In the genomic region with DNA sequence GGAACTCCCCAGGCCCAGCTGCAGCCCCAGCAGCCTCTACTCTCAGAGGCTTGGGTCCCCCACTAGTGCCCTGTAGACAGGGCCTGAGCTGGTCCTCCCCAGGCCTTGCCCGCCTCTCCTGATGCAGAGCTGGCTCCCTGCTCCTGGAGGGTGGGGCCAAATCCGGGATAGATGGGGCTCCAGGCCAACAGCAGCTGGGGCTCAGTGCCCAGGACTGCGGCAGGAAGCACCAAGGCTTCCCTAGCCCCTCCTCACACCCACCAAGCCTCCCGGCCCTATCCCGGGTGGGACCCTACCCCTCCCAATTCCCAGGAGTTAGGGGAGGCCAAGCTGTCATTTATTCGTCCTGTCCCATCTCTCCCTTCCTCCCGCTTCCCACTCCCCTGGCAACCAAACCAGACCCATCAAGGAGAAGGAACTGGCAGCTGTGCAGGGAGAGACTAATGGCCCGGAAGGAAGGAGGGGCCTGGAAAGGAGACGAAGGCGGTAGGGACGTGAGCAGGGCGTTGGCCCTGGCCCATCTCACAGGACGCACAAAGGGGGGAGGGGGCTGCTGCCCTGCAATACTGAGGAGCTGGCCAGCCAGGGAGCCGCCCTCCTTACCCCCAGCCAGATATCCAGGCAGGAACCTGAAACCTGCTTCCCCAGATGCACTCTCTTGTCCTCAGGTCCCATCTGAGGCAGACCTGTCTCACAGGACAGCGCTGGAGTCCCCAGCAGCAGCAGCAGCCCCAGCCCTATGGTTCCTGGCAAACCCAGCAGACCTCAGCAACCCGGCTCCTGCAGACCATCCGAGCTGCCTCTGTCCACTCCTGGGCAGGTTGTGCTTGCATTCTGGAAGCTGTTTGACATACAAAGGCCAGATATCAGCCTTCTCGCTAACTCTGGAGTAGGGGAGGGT, we compare ENCODE assay signal across 12 cellular contexts. TPM values are rescaled to one million over a fixed set of nuclear protein-coding genes. Genes with fewer than 3 reads are reported as not detected.
A peak's percentile ranks its signal among the peaks of the same experiment; 100 is the strongest.
DNase-seq lines count a peak whose midpoint lies in the region; FAIRE-seq and TF ChIP-seq lines count a peak whose summit lies in the region.
"Had no signal": no experiment of that assay in that cellular context is flagged by ENCODE, and none has a peak within 500 bp of the region (broad histone marks: within the 10 kb centered on the region; RNA-seq: fewer than 3 reads in every experiment).

No MANE protein-coding gene starts in this region.

- no peaks in the 10 kb centered on the region for H3K36me3 ChIP-seq in breast epithelium
- H3K36me3 ChIP-seq in vagina: no peaks in the 10 kb centered on the region
- H3K36me3 ChIP-seq in Karpas-422 (ENCODE audit: insufficient read depth, low read length): no peaks in the 10 kb centered on the region
- H3K36me3 ChIP-seq: prostate gland had no signal

- H3K4me1 Mint-ChIP-seq in MCF 10A (ENCODE audit: insufficient read depth, unreplicated experiment): peaks cover 6% of the 10 kb centered on the region

- no peaks in the 10 kb centered on the region for H3K79me2 ChIP-seq in Karpas-422 (ENCODE audit: low read length)

- CTCF ChIA-PET in MCF 10A (lab: Yijun Ruan, JAX): interaction anchor here (0.6 to 16.4 kb wide), 5 partner anchors 44 to 231 kb away, joined by 3 to 251 read pairs (median 8); partner anchors contain the start of gene DNAJC22

- no peaks in the 10 kb centered on the region for H3K9me2 ChIP-seq in Karpas-422 (replicated peaks; ENCODE audit: insufficient read depth, low read length)

- peak overlapping the region; percentile 25 to 69 for H3K27ac ChIP-seq in breast epithelium
- peak overlapping the region; percentile 78 for H3K27ac ChIP-seq in VCaP
- H3K27ac ChIP-seq in vagina: peak overlapping the region; percentile 37
- no peak overlapping the region for H3K27ac ChIP-seq in Karpas-422 (ENCODE audit: low read length)
- H3K27ac ChIP-seq: prostate gland had no signal

- H2AFZ ChIP-seq in Karpas-422 (ENCODE audit: low read length): no peak overlapping the region

- no peak for TF ChIP-seq CTCF in breast epithelium (IDR thresholded peaks at IDR 0.05)
- TF ChIP-seq CTCF in MCF 10A (IDR thresholded peaks at IDR 0.05; ENCODE audit: unreplicated experiment): no peak
- no peak for TF ChIP-seq CTCF in VCaP (conservative IDR thresholded peaks at IDR 0.05)
- TF ChIP-seq CTCF in vagina (IDR thresholded peaks at IDR 0.05): no peak

- H3K9me3 ChIP-seq in breast epithelium (no peaks in the 10 kb centered on the region), vagina (no peaks in the 10 kb centered on the region), Karpas-422 (ENCODE audit: low read length) (no peaks in the 10 kb centered on the region)
- H3K9me3 ChIP-seq: prostate gland had no signal

- no peaks in the 10 kb centered on the region for H3K9me3 Mint-ChIP-seq in MCF 10A (ENCODE audit: unreplicated experiment)

- no peak overlapping the region for H3K27ac Mint-ChIP-seq in MCF 10A (ENCODE audit: low read depth, unreplicated experiment)

- no peak overlapping the region for H3K4me3 Mint-ChIP-seq in MCF 10A (ENCODE audit: unreplicated experiment)

- no peak overlapping the region for H3K4me2 ChIP-seq in Karpas-422 (ENCODE audit: low read depth, low read length, poor library complexity, severe bottlenecking)

- DNase-seq in breast epithelium (ENCODE audit: low spot score in 2 of 2) (no peak), MCF 10A (ENCODE audit: unreplicated experiment) (no peak), iPS-NIHi7 (ENCODE audit: extremely low spot score) (peak; percentile 25), vagina (ENCODE audit: extremely low spot score in 2 of 2) (no peak), RCC 7860 (ENCODE audit: low spot score) (no peak), Karpas-422 (no peak), HuH-7.5 (ENCODE audit: low spot score) (no peak)
- DNase-seq: activated effector memory CD4-positive, alpha-beta T cell treated with anti-CD3 and anti-CD28 coated beads, Interleukin-2, amount 50 U/mL, for 16 hours; NCI-H774 had no signal

- BruUV-seq in MCF 10A (replicated peaks; lab: Mats Ljungman, UMichigan): no TSS peak

- no peaks in the 10 kb centered on the region for H4K20me1 ChIP-seq in Karpas-422 (ENCODE audit: insufficient read depth, low read depth, low read length)

- peaks cover under 1% of the 10 kb centered on the region for H3K27me3 Mint-ChIP-seq in MCF 10A (ENCODE audit: insufficient read depth, unreplicated experiment)

- peaks cover 11 to 36% of the 10 kb centered on the region in 2 donors for H3K27me3 ChIP-seq in breast epithelium
- peaks cover 12% of the 10 kb centered on the region for H3K27me3 ChIP-seq in vagina
- no peaks in the 10 kb centered on the region for H3K27me3 ChIP-seq in Karpas-422 (ENCODE audit: low read length)

- no peaks in the 10 kb centered on the region for H3K36me3 Mint-ChIP-seq in MCF 10A (ENCODE audit: insufficient read depth, unreplicated experiment)

- POLR2A ChIA-PET in MCF 10A (lab: Yijun Ruan, JAX): interaction anchor here (0.6 kb wide), 2 partner anchors 13 to 251 kb away, joined by 3 to 4 read pairs; no protein-coding TSS in a partner anchor

- peaks cover 0 to 7% of the 10 kb centered on the region in 2 donors for H3K4me1 ChIP-seq in breast epithelium
- H3K4me1 ChIP-seq in vagina: peaks cover 45% of the 10 kb centered on the region
- H3K4me1 ChIP-seq in Karpas-422 (ENCODE audit: low read length): peaks cover 12% of the 10 kb centered on the region
- H3K4me1 ChIP-seq: prostate gland had no signal

- TF ChIP-seq POLR2A in breast epithelium (IDR thresholded peaks at IDR 0.05) (no peak), vagina (IDR thresholded peaks at IDR 0.05) (no peak)

- intact Hi-C loops in breast epithelium (cut with DNase I; ENCODE audit: low total_unique reads): no loop called here
- intact Hi-C loops in MCF 10A (cut with micrococcal nuclease): no loop called here
- intact Hi-C loops in vagina (cut with DNase I): no loop called here

- FAIRE-seq in RCC 7860 (lab: Jason Lieb, UNC): no peak

- H3K9ac ChIP-seq in Karpas-422 (ENCODE audit: low read length): no peak overlapping the region

- H3K4me3 ChIP-seq in breast epithelium (peak overlapping the region in 2 of 3 donors; percentile 26 to 48), vagina (peak overlapping the region in 1 of 2 donors; percentile 27), Karpas-422 (ENCODE audit: low read length) (no peak overlapping the region)
- H3K4me3 ChIP-seq: prostate gland had no signal

RNA-seq across cellular contexts. Expression of gene PRPH, which starts 1.6 kb away (rescaled TPM):
- total RNA-seq in breast epithelium (1 to 10 TPM in 1 of 3 donors, under 1 TPM in 1, not detected in 1; 0.96 to 2.0 TPM), MCF 10A (2022) (1.4 and 2.7 TPM in 2 replicates), vagina (17.2 TPM)
- total RNA-seq in Karpas-422 (2014; rRNA removed; shearing (Covaris generic); ENCODE audit: low replicate concordance): 0.52 TPM in 1 of 2 replicates, not detected in the other
- total RNA-seq: dermis microvascular lymphatic vessel endothelial cell had no signal

RNA-seq across cellular contexts. Expression of gene TUBA1C, which starts 28.4 kb away (rescaled TPM):
- total RNA-seq in breast epithelium (100 to 1,000 TPM in 1 of 3 donors, 10 to 100 TPM in 2; 91.9 to 123 (median 97.3) TPM), MCF 10A (2022) (253 and 303 TPM in 2 replicates), vagina (218 TPM)
- 90.0 and 132 TPM in 2 replicates for total RNA-seq in Karpas-422 (2014; rRNA removed; shearing (Covaris generic); ENCODE audit: low replicate concordance)

RNA-seq across cellular contexts. Expression of gene TROAP, which starts 29.7 kb away (rescaled TPM):
- total RNA-seq in breast epithelium (1 to 10 TPM in 1 of 3 donors, under 1 TPM in 2; 0.29 to 1.8 (median 0.66) TPM), MCF 10A (2022) (30.8 and 41.9 TPM in 2 replicates), vagina (4.9 TPM)
- 20.2 and 58.2 TPM in 2 replicates for total RNA-seq in Karpas-422 (2014; rRNA removed; shearing (Covaris generic); ENCODE audit: low replicate concordance)

RNA-seq across cellular contexts. Expression of gene C1QL4, which starts 43.7 kb away (rescaled TPM):
- total RNA-seq in breast epithelium (under 1 TPM in 2 of 3 donors, not detected in 1; 0.33 to 0.44 TPM), MCF 10A (2022) (0.20 TPM in 1 of 2 replicates, not detected in the other), vagina (2.0 TPM)
- total RNA-seq in Karpas-422 (2014; rRNA removed; shearing (Covaris generic); ENCODE audit: low replicate concordance): not detected in 2 replicates
- total RNA-seq: dermis microvascular lymphatic vessel endothelial cell had no signal

RNA-seq across cellular contexts. Expression of gene DNAJC22, which starts 53.4 kb away (rescaled TPM):
- total RNA-seq in breast epithelium (1 to 10 TPM in 2 of 3 donors, not detected in 1; 3.6 to 5.0 TPM), MCF 10A (2022) (0.25 and 0.33 TPM in 2 replicates), vagina (3.7 TPM)
- total RNA-seq in Karpas-422 (2014; rRNA removed; shearing (Covaris generic); ENCODE audit: low replicate concordance): not detected in 2 replicates
